In genomic region chr17:39573447-39574298, GRCh38 we compare ENCODE assay signal across 8 cellular contexts. TPM values are rescaled to one million over a fixed set of nuclear protein-coding genes. Genes with fewer than 3 reads are reported as not detected.
DNase-seq lines count a peak whose midpoint lies in the region; ATAC-seq, FAIRE-seq and TF ChIP-seq lines count a peak whose summit lies in the region.

No MANE protein-coding gene starts in this region.

- H3K36me3 ChIP-seq in endothelial cell of umbilical vein (ENCODE audit: control insufficient read depth in 2 of 2, extremely low read depth in 1 of 2, insufficient read depth in 2 of 2, low read length in 2 of 2) (peaks cover 0 to 11% of the 10 kb centered on the region in 2 experiments), mesenchymal stem cell (ENCODE audit: control insufficient read depth in 1 of 2, insufficient read depth in 2 of 2, low read depth in 1 of 2, low read length in 2 of 2) (peaks cover 19 to 29% of the 10 kb centered on the region in 2 experiments)

- H3K4me1 Mint-ChIP-seq in stimulated activated naive CD8-positive, alpha-beta T cell treated with anti-CD3 and anti-CD28 coated beads, Interleukin-15, Interleukin-2, amounts not matched to agents 100 ng/mL and 50 ng/mL, for 24 hours (ENCODE audit: low read depth), result peaks cover 3% of the 10 kb centered on the region

- POLR2A ChIA-PET in endothelial cell of umbilical vein (lab: Charles Lee), result no interaction called here

- WGBS in mesenchymal stem cell, result 1% methylated on average over 62 of the region's 66 CpGs

- H2AFZ ChIP-seq in endothelial cell of umbilical vein (ENCODE audit: low read depth, low read length) (peak overlapping the region; percentile 71), mesenchymal stem cell (ENCODE audit: low read depth, low read length) (peak overlapping the region; percentile 43)

- peak overlapping the region; percentile 76 for H3K4me3 Mint-ChIP-seq in stimulated activated naive CD8-positive, alpha-beta T cell treated with anti-CD3 and anti-CD28 coated beads, Interleukin-15, Interleukin-2, amounts not matched to agents 100 ng/mL and 50 ng/mL, for 24 hours

- peaks cover 34% of the 10 kb centered on the region for H3K36me3 Mint-ChIP-seq in stimulated activated naive CD8-positive, alpha-beta T cell treated with anti-CD3 and anti-CD28 coated beads, Interleukin-15, Interleukin-2, amounts not matched to agents 100 ng/mL and 50 ng/mL, for 24 hours (ENCODE audit: low read depth)

- H3K9me3 Mint-ChIP-seq in stimulated activated naive CD8-positive, alpha-beta T cell treated with anti-CD3 and anti-CD28 coated beads, Interleukin-15, Interleukin-2, amounts not matched to agents 100 ng/mL and 50 ng/mL, for 24 hours, result peaks cover 4% of the 10 kb centered on the region

- peak overlapping the region; percentile 75 for H4K91ac ChIP-seq in mesenchymal stem cell (ENCODE audit: low read length)

- peak; percentile 91 for FAIRE-seq in endothelial cell of umbilical vein (lab: Jason Lieb, UNC)

- intact Hi-C loops in endothelial cell of umbilical vein (cut with micrococcal nuclease), result loop anchor here (2.0 kb wide), 2 partner anchors 25 to 49 kb away; no protein-coding TSS in a partner anchor

- H3K4me1 ChIP-seq in endothelial cell of umbilical vein (ENCODE audit: control insufficient read depth, extremely low read depth, insufficient read depth, low read length) (peaks cover 5% of the 10 kb centered on the region), mesenchymal stem cell (ENCODE audit: control insufficient read depth, insufficient read depth, low read depth, low read length) (peaks cover 6% of the 10 kb centered on the region)

- H2AK5ac ChIP-seq in mesenchymal stem cell (ENCODE audit: low read length, severe bottlenecking), result no peak overlapping the region

- peak; percentile 59 for TF ChIP-seq POLR2A in endothelial cell of umbilical vein (IDR thresholded peaks at IDR 0.05; ENCODE audit: low read depth, low read length)

- peak overlapping the region in 1 of 2 experiments; percentile 52 for H3K4ac ChIP-seq in mesenchymal stem cell (ENCODE audit: low read depth in 1 of 2, low read length in 2 of 2)

- DNase-seq in NCI-H2081 (lab: John Stamatoyannopoulos, UW) (peak; percentile 42 to 68), NCI-H2081 treated with DMSO at 0.1 percent for 48 hours (lab: John Stamatoyannopoulos, UW) (no peak), NCI-H1092 treated with DMSO at 0.1 percent for 48 hours (lab: John Stamatoyannopoulos, UW) (peak; percentile 51), endothelial cell of umbilical vein (ENCODE audit: low read depth, low spot score) (peak; percentile 77), mesenchymal stem cell (peak; percentile 85)
- DNase-seq in activated CD4-positive, CD25-positive, alpha-beta regulatory T cell treated with anti-CD3 and anti-CD28 coated beads, Interleukin-2, amount 50 U/mL, for 72 hours, result peak; percentile 42

- no peak overlapping the region for H3K23ac ChIP-seq in mesenchymal stem cell (ENCODE audit: low read length in 2 of 2)

- peaks cover 13% of the 10 kb centered on the region for H3K27me3 Mint-ChIP-seq in stimulated activated naive CD8-positive, alpha-beta T cell treated with anti-CD3 and anti-CD28 coated beads, Interleukin-15, Interleukin-2, amounts not matched to agents 100 ng/mL and 50 ng/mL, for 24 hours

- peak overlapping the region; percentile 69 to 87 for H3K18ac ChIP-seq in mesenchymal stem cell (ENCODE audit: low read depth in 1 of 2, low read length in 2 of 2)

- H3K27ac ChIP-seq in endothelial cell of umbilical vein (ENCODE audit: insufficient read depth, low read depth, low read length) (no peak overlapping the region), mesenchymal stem cell (ENCODE audit: low read length, poor library complexity, severe bottlenecking) (no peak overlapping the region)

- no peak for TF ChIP-seq CTCF in endothelial cell of umbilical vein (IDR thresholded peaks at IDR 0.05; ENCODE audit: extremely low read depth in 1 of 2, insufficient read depth in 1 of 2, low read depth in 1 of 2, low read length in 2 of 2)

- no peaks in the 10 kb centered on the region for H3K79me2 ChIP-seq in endothelial cell of umbilical vein (ENCODE audit: control insufficient read depth, insufficient read depth, low read length)

- no peak for ATAC-seq in GM18517 (IDR thresholded peaks at IDR 0.05; ENCODE audit: unreplicated experiment)

- H3K14ac ChIP-seq in mesenchymal stem cell (ENCODE audit: low read length in 2 of 2), result peak overlapping the region in 1 of 2 experiments; percentile 30

- CTCF ChIA-PET in endothelial cell of umbilical vein (lab: Charles Lee), result interaction anchor here (0.7 to 2.2 kb wide), 8 partner anchors 13 to 98 kb away, joined by 3 to 13 read pairs (median 3); no protein-coding TSS in a partner anchor

- peak overlapping the region; percentile 79 for H3K4me2 ChIP-seq in endothelial cell of umbilical vein (ENCODE audit: insufficient read depth, low read length)
- H3K4me2 ChIP-seq in mesenchymal stem cell (ENCODE audit: low read length, poor library complexity, severe bottlenecking), result peak overlapping the region; percentile 80

- peak overlapping the region; percentile 9 to 67 (median 35) for H3K4me3 ChIP-seq in endothelial cell of umbilical vein (replicated peaks in 1 of 3; ENCODE audit: insufficient read depth in 1 of 3, low read depth in 1 of 3, low read length in 3 of 3)
- H3K4me3 ChIP-seq in mesenchymal stem cell (ENCODE audit: insufficient read depth in 1 of 2, low read depth in 1 of 2, low read length in 2 of 2), result peak overlapping the region; percentile 62 to 80

- no peaks in the 10 kb centered on the region for H3K79me1 ChIP-seq in mesenchymal stem cell (replicated peaks; ENCODE audit: low read length, poor library complexity, severe bottlenecking)

- H3K9me3 ChIP-seq in endothelial cell of umbilical vein (replicated peaks; ENCODE audit: control insufficient read depth, insufficient read depth, low read length), result no peaks in the 10 kb centered on the region
- H3K9me3 ChIP-seq in mesenchymal stem cell (ENCODE audit: control insufficient read depth, low read length), result peaks cover 9% of the 10 kb centered on the region

- H3K9ac ChIP-seq in endothelial cell of umbilical vein (replicated peaks; ENCODE audit: extremely low read depth, insufficient read depth, low read length) (peak overlapping the region; percentile 35), mesenchymal stem cell (ENCODE audit: low read length) (peak overlapping the region; percentile 85)

- no peak overlapping the region for H2BK15ac ChIP-seq in mesenchymal stem cell (ENCODE audit: low read depth, poor library complexity, severe bottlenecking)

- H2BK12ac ChIP-seq in mesenchymal stem cell (ENCODE audit: low read length in 2 of 2), result peak overlapping the region in 1 of 2 experiments; percentile 47

- H2BK120ac ChIP-seq in mesenchymal stem cell (ENCODE audit: low read depth, low read length), result no peak overlapping the region

- peak overlapping the region; percentile 94 for H4K8ac ChIP-seq in mesenchymal stem cell (ENCODE audit: low read length)

- H3K9me1 ChIP-seq in endothelial cell of umbilical vein (replicated peaks; ENCODE audit: control insufficient read depth, extremely low read depth, insufficient read depth, low read length), result no peaks in the 10 kb centered on the region

- dilution Hi-C loops in endothelial cell of umbilical vein (cut with MboI; ENCODE audit: extremely low pct_ligation_motif_present, low sequenced_read_pairs), result no loop called here

- BruUV-seq in endothelial cell of umbilical vein (replicated peaks; lab: Mats Ljungman, UMichigan), result no TSS peak

- H4K20me1 ChIP-seq in endothelial cell of umbilical vein (replicated peaks; ENCODE audit: control insufficient read depth, extremely low read depth, insufficient read depth, low read length), result no peaks in the 10 kb centered on the region

- no peak overlapping the region for H2BK5ac ChIP-seq in mesenchymal stem cell (ENCODE audit: low read depth, low read length, poor library complexity, severe bottlenecking)

- H3K27ac Mint-ChIP-seq in stimulated activated naive CD8-positive, alpha-beta T cell treated with anti-CD3 and anti-CD28 coated beads, Interleukin-15, Interleukin-2, amounts not matched to agents 100 ng/mL and 50 ng/mL, for 24 hours, result no peak overlapping the region

- peaks cover 0 to 2% of the 10 kb centered on the region in 2 experiments for H3K27me3 ChIP-seq in endothelial cell of umbilical vein (ENCODE audit: control insufficient read depth in 2 of 2, insufficient read depth in 2 of 2, low read length in 2 of 2)
- H3K27me3 ChIP-seq in mesenchymal stem cell (ENCODE audit: control insufficient read depth in 1 of 2, insufficient read depth in 1 of 2, low read length in 2 of 2), result peaks cover 11 to 20% of the 10 kb centered on the region in 2 experiments

TF ChIP-seq in endothelial cell of umbilical vein, 7 proteins besides CTCF, POLR2A, EP300 and RAD21 (continues in another document):
- no peak for TF ChIP-seq MYC (IDR thresholded peaks at IDR 0.05; ENCODE audit: low read depth, low read length)
- no peak for TF ChIP-seq EZH2 (IDR thresholded peaks at IDR 0.05; ENCODE audit: borderline replicate concordance, low read depth, low read length, severe bottlenecking)
- TF ChIP-seq POLR2AphosphoS5 (IDR thresholded peaks at IDR 0.05; ENCODE audit: insufficient read depth, low read depth, low read length), result peak; percentile 67

RNA-seq across cellular contexts. Expression of gene NEUROD2, which starts 34.0 kb away (rescaled TPM):
- total RNA-seq in endothelial cell of umbilical vein, result not detected in 2 replicates
- polyA plus RNA-seq in endothelial cell of umbilical vein, result not detected in 2 replicates
- not detected in 2 replicates for polyA plus RNA-seq in endothelial cell of umbilical vein (2011; cell fraction: cytosol; rRNA removed)
- not detected in 2 replicates for polyA plus RNA-seq in endothelial cell of umbilical vein (2011; cell fraction: nucleus; rRNA removed)
- not detected in 2 replicates for polyA plus RNA-seq in endothelial cell of umbilical vein (2012)
- not detected in 2 replicates for polyA minus RNA-seq in endothelial cell of umbilical vein
- not detected for polyA minus RNA-seq in endothelial cell of umbilical vein (2011; cell fraction: cytosol; rRNA and poly(A)+ RNA removed)
- polyA minus RNA-seq in endothelial cell of umbilical vein (2011; cell fraction: nucleus; rRNA and poly(A)+ RNA removed), result not detected in 2 replicates
- polyA plus RNA-seq in mesenchymal stem cell (2013, experiment 1 of 2), result not detected
- not detected for polyA plus RNA-seq in mesenchymal stem cell (2013, experiment 2 of 2)

RNA-seq across cellular contexts. Expression of gene PPP1R1B, which starts 53.1 kb away (rescaled TPM):
- total RNA-seq in endothelial cell of umbilical vein, result not detected in 2 replicates
- not detected in 2 replicates for polyA plus RNA-seq in endothelial cell of umbilical vein
- not detected in 2 replicates for polyA plus RNA-seq in endothelial cell of umbilical vein (2011; cell fraction: cytosol; rRNA removed)
- not detected in 2 replicates for polyA plus RNA-seq in endothelial cell of umbilical vein (2011; cell fraction: nucleus; rRNA removed)
- not detected in 2 replicates for polyA plus RNA-seq in endothelial cell of umbilical vein (2012)
- polyA minus RNA-seq in endothelial cell of umbilical vein, result not detected in 2 replicates
- polyA minus RNA-seq in endothelial cell of umbilical vein (2011; cell fraction: cytosol; rRNA and poly(A)+ RNA removed), result not detected
- polyA minus RNA-seq in endothelial cell of umbilical vein (2011; cell fraction: nucleus; rRNA and poly(A)+ RNA removed), result not detected in 2 replicates
- not detected for polyA plus RNA-seq in mesenchymal stem cell (2013, experiment 1 of 2)
- not detected for polyA plus RNA-seq in mesenchymal stem cell (2013, experiment 2 of 2)
